ENCODE assay signal across 11 cellular contexts in genomic region chr19:13732337-13732736, GRCh38. TPM values are rescaled to one million over a fixed set of nuclear protein-coding genes. Genes with fewer than 3 reads are reported as not detected.
DNase-seq lines count a peak whose midpoint lies in the region; ATAC-seq, FAIRE-seq and TF ChIP-seq lines count a peak whose summit lies in the region.
"Had no signal": no experiment of that assay in that cellular context is flagged by ENCODE, and none has a peak within 500 bp of the region (broad histone marks: within the 10 kb centered on the region; RNA-seq: fewer than 3 reads in every experiment).

No MANE protein-coding gene starts in this region.

- H3K36me3 Mint-ChIP-seq in activated naive CD8-positive, alpha-beta T cell treated with anti-CD3 and anti-CD28 coated beads, Interleukin-2, amount 10 ng/mL, durations not matched to agents 7 days and 5 days, result no peaks in the 10 kb centered on the region

- H3K4me1 ChIP-seq in HepG2 (ENCODE audit: insufficient read depth, low read length) (peaks cover 33% of the 10 kb centered on the region), right lobe of liver (peaks cover 0 to 6% (median 3%) of the 10 kb centered on the region in 4 donors), liver (ENCODE audit: control insufficient read depth in 4 of 4, insufficient read depth in 4 of 4, low read length in 3 of 4) (peaks cover 3 to 14% (median 9%) of the 10 kb centered on the region in 4 donors), upper lobe of left lung (peaks cover 12 to 23% (median 19%) of the 10 kb centered on the region in 4 donors)

- POLR2A ChIA-PET in HepG2 (lab: Yijun Ruan, JAX) (interaction anchor here (1.3 to 3.0 kb wide), 4 partner anchors 16 to 404 kb away, joined by 5 to 43 read pairs (median 11); partner anchors contain the start of genes ASF1B, C19orf53 and ZSWIM4), GM10248 (lab: Yijun Ruan, JAX) (no interaction called here)
- POLR2A ChIA-PET in activated naive CD8-positive, alpha-beta T cell treated with anti-CD3 and anti-CD28 coated beads, Interleukin-2, amount 10 ng/mL, durations not matched to agents 7 days and 5 days (lab: Charles Lee), result interaction anchor here (0.6 to 2.1 kb wide), 5 partner anchors 16 to 957 kb away, joined by 3 to 21 read pairs (median 6); partner anchors contain the start of gene DNAJB1

- H3K9ac ChIP-seq in HepG2 (ENCODE audit: insufficient read depth, low read depth, low read length) (peak overlapping the region; percentile 97), liver (ENCODE audit: low read depth in 1 of 2, low read length in 2 of 2) (peak overlapping the region; percentile 40 to 97)

- no peaks in the 10 kb centered on the region for H3K27me3 ChIP-seq in HepG2 (ENCODE audit: control insufficient read depth in 1 of 2, insufficient read depth in 2 of 2, low read length in 2 of 2)
- no peaks in the 10 kb centered on the region for H3K27me3 ChIP-seq in right lobe of liver
- no peaks in the 10 kb centered on the region for H3K27me3 ChIP-seq in liver (ENCODE audit: control insufficient read depth in 4 of 4, insufficient read depth in 4 of 4, low read length in 3 of 4)
- H3K27me3 ChIP-seq in upper lobe of left lung, result no peaks in the 10 kb centered on the region

- no peak for FAIRE-seq in HepG2 (lab: Jason Lieb, UNC)

- ATAC-seq in HepG2 (no peak), right lobe of liver (no peak), upper lobe of left lung (ENCODE audit: low FRiP score in 2 of 2) (no peak), omental fat pad (ENCODE audit: low FRiP score) (no peak), HG03520 (IDR thresholded peaks at IDR 0.05; ENCODE audit: unreplicated experiment) (no peak)
- ATAC-seq in activated naive CD8-positive, alpha-beta T cell treated with anti-CD3 and anti-CD28 coated beads, Interleukin-2, amount 10 ng/mL, durations not matched to agents 7 days and 5 days (ENCODE audit: low read depth), result no peak

- peak overlapping the region; percentile 94 for H3K4me2 ChIP-seq in HepG2 (ENCODE audit: low read depth, low read length)

- TF ChIP-seq POLR2A in HepG2 (IDR thresholded peaks at IDR 0.05; ENCODE audit: insufficient read depth in 1 of 2, low read depth in 2 of 2, low read length in 2 of 2) (no peak), right lobe of liver (IDR thresholded peaks at IDR 0.05) (no peak), upper lobe of left lung (IDR thresholded peaks at IDR 0.05) (no peak)

- H3K27ac ChIP-seq in HepG2 (ENCODE audit: extremely low read length, insufficient read depth, low read length) (peak overlapping the region; percentile 78), right lobe of liver (no peak overlapping the region), liver (ENCODE audit: low read depth in 1 of 2, low read length in 2 of 2) (no peak overlapping the region), upper lobe of left lung (no peak overlapping the region)

- WGBS in HepG2 (ENCODE audit: low lambda C conversion rate), result 76% methylated on average over 8 of the region's 8 CpGs
- 89% methylated on average over 6 of the region's 8 CpGs for WGBS in right lobe of liver (ENCODE audit: insufficient coverage, low coverage, low lambda C conversion rate, missing lambda C conversion rate)
- whole genome bisulfite sequencing in liver, result 92% methylated on average over 8 of the region's 8 CpGs
- 86 to 97% methylated on average over 8 of the region's 8 CpGs for WGBS in upper lobe of left lung, 2 donors

- H3K36me3 ChIP-seq in HepG2 (replicated peaks in 1 of 2; ENCODE audit: control insufficient read depth in 1 of 2, insufficient read depth in 2 of 2, low read length in 2 of 2) (no peaks in the 10 kb centered on the region), right lobe of liver (no peaks in the 10 kb centered on the region), liver (ENCODE audit: control insufficient read depth in 4 of 4, insufficient read depth in 3 of 4, low read depth in 1 of 4, low read length in 3 of 4) (no peaks in the 10 kb centered on the region), upper lobe of left lung (peaks cover 0 to 4% (median 0%) of the 10 kb centered on the region in 4 donors)

- peak overlapping the region; percentile 86 for H3K4me3 Mint-ChIP-seq in activated naive CD8-positive, alpha-beta T cell treated with anti-CD3 and anti-CD28 coated beads, Interleukin-2, amount 10 ng/mL, durations not matched to agents 7 days and 5 days

- in situ Hi-C loops in HepG2 (cut with HindIII; ENCODE audit: extremely low pct_ligation_motif_present, low pct_unique_long_range_greater_than_20kb), result no loop called here

- DNase-seq in HepG2 (ENCODE audit: low spot score) (no peak), right lobe of liver (no peak), upper lobe of left lung (no peak), GM10248 (ENCODE audit: extremely low spot score) (no peak), omental fat pad (ENCODE audit: low spot score) (no peak)
- no peak for DNase-seq in activated naive CD8-positive, alpha-beta T cell treated with anti-CD3 and anti-CD28 coated beads, Interleukin-2, amount 10 ng/mL, durations not matched to agents 7 days and 5 days
- DNase-seq: activated CD8-positive, alpha-beta memory T cell treated with anti-CD3 and anti-CD28 coated beads, Interleukin-2, amount 50 U/mL, for 48 hours; DMS79; H7 had no signal

- intact Hi-C loops in HepG2 (cut with micrococcal nuclease; ENCODE audit: unreplicated experiment) (no loop called here), right lobe of liver (cut with DNase I) (no loop called here)

- peaks cover 9% of the 10 kb centered on the region for H3K4me1 Mint-ChIP-seq in activated naive CD8-positive, alpha-beta T cell treated with anti-CD3 and anti-CD28 coated beads, Interleukin-2, amount 10 ng/mL, durations not matched to agents 7 days and 5 days

- no peaks in the 10 kb centered on the region for H3K27me3 Mint-ChIP-seq in activated naive CD8-positive, alpha-beta T cell treated with anti-CD3 and anti-CD28 coated beads, Interleukin-2, amount 10 ng/mL, durations not matched to agents 7 days and 5 days

- TF ChIP-seq CTCF in HepG2 (CRISPR knock-in tag; IDR thresholded peaks at IDR 0.05) (no peak), right lobe of liver (IDR thresholded peaks at IDR 0.05) (no peak), liver (IDR thresholded peaks at IDR 0.05; ENCODE audit: low read depth, low read length, missing input control) (no peak), upper lobe of left lung (IDR thresholded peaks at IDR 0.05) (no peak), GM10248 (IDR thresholded peaks at IDR 0.05; ENCODE audit: control extremely low read depth, extremely low read depth, low read depth, missing control alignments) (no peak), omental fat pad (IDR thresholded peaks at IDR 0.05) (no peak)

- no TSS peak for BruUV-seq in HepG2 (replicated peaks; lab: Mats Ljungman, UMichigan)

- H3K79me2 ChIP-seq in HepG2 (ENCODE audit: insufficient read depth, low read length), result peaks cover 6% of the 10 kb centered on the region

- H2AFZ ChIP-seq in HepG2 (ENCODE audit: low read length), result no peak overlapping the region

- H4K20me1 ChIP-seq in HepG2 (ENCODE audit: insufficient read depth, low read length), result no peaks in the 10 kb centered on the region

- no peaks in the 10 kb centered on the region for H3K9me3 Mint-ChIP-seq in activated naive CD8-positive, alpha-beta T cell treated with anti-CD3 and anti-CD28 coated beads, Interleukin-2, amount 10 ng/mL, durations not matched to agents 7 days and 5 days

- H3K27ac Mint-ChIP-seq in activated naive CD8-positive, alpha-beta T cell treated with anti-CD3 and anti-CD28 coated beads, Interleukin-2, amount 10 ng/mL, durations not matched to agents 7 days and 5 days, result peak overlapping the region; percentile 50

- peak overlapping the region; percentile 70 to 83 (median 79) for H3K4me3 ChIP-seq in HepG2 (replicated peaks in 1 of 3; ENCODE audit: insufficient read depth in 1 of 3, low read depth in 2 of 3, low read length in 3 of 3)
- peak overlapping the region in 1 of 3 donors; percentile 57 for H3K4me3 ChIP-seq in right lobe of liver
- peak overlapping the region in 1 of 3 donors; percentile 70 for H3K4me3 ChIP-seq in liver (ENCODE audit: low read depth in 1 of 3, low read length in 3 of 3)
- H3K4me3 ChIP-seq in upper lobe of left lung, result peak overlapping the region in 3 of 4 donors; percentile 47 to 63 (median 54)

- CTCF ChIA-PET in HepG2 (lab: Yijun Ruan, JAX; ENCODE audit: low intra/inter-chr PET ratio, low total read pairs), result no interaction called here
- CTCF ChIA-PET in GM10248 (lab: Yijun Ruan, JAX), result interaction anchor here (0.8 to 3.6 kb wide), 5 partner anchors 11 to 537 kb away, joined by 3 to 15 read pairs (median 3); a partner anchor contains a TSS

- TF ChIP-seq EP300 in HepG2 (IDR thresholded peaks at IDR 0.05; ENCODE audit: low read depth in 2 of 2, low read length in 2 of 2) (no peak), HepG2 (CRISPR knock-in tag; IDR thresholded peaks at IDR 0.05; ENCODE audit: borderline replicate concordance) (no peak), upper lobe of left lung (IDR thresholded peaks at IDR 0.05) (no peak)

- H3K9me3 ChIP-seq in HepG2 (ENCODE audit: low read length) (no peaks in the 10 kb centered on the region), right lobe of liver (no peaks in the 10 kb centered on the region), liver (ENCODE audit: control insufficient read depth in 4 of 4, low read length in 3 of 4) (no peaks in the 10 kb centered on the region), upper lobe of left lung (no peaks in the 10 kb centered on the region)

- TF ChIP-seq RAD21 in HepG2 (CRISPR knock-in tag; IDR thresholded peaks at IDR 0.05) (no peak), liver (IDR thresholded peaks at IDR 0.05) (no peak)

RNA-seq across cellular contexts. Expression of gene MRI1, which starts 32.0 kb away (rescaled TPM):
- 15.3 and 20.1 TPM in 2 replicates for total RNA-seq in HepG2 (2016; rRNA removed; fragmentation: Illumina TruSeq; extraction: Trizol)
- total RNA-seq in HepG2 (2016; cell fraction: cytosol; rRNA removed; fragmentation: Illumina TruSeq; extraction: Trizol; ENCODE audit: low read depth), result 2.2 and 3.3 TPM in 2 replicates
- total RNA-seq in HepG2 (2016; cell fraction: insoluble cytoplasmic fraction; rRNA removed; fragmentation: Illumina TruSeq; extraction: Trizol), result 15.0 and 19.2 TPM in 2 replicates
- 5.4 and 5.5 TPM in 2 replicates for total RNA-seq in HepG2 (2016; cell fraction: membrane; rRNA removed; fragmentation: Illumina TruSeq; extraction: Trizol)
- 16.8 and 19.8 TPM in 2 replicates for total RNA-seq in HepG2 (2016; cell fraction: nucleus; rRNA removed; fragmentation: Illumina TruSeq; extraction: Trizol)
- 20.6 and 27.7 TPM in 2 replicates for polyA plus RNA-seq in HepG2 (2011; rRNA removed)
- polyA plus RNA-seq in HepG2 (2011; cell fraction: cytosol; rRNA removed), result 11.3 and 15.1 TPM in 2 replicates
- polyA plus RNA-seq in HepG2 (2011; cell fraction: nucleus; rRNA removed), result 130 and 140 TPM in 2 replicates
- polyA plus RNA-seq in HepG2 (2012), result 9.3 and 11.3 TPM in 2 replicates
- polyA plus RNA-seq in HepG2 (2016; cell fraction: cytosol; fragmentation: Illumina TruSeq; extraction: Trizol; ENCODE audit: low read depth), result 2.0 and 2.1 TPM in 2 replicates
- 14.4 and 15.2 TPM in 2 replicates for polyA plus RNA-seq in HepG2 (2016; cell fraction: insoluble cytoplasmic fraction; fragmentation: Illumina TruSeq; extraction: Trizol; ENCODE audit: low read depth)
- 3.7 TPM in 2 replicates for polyA plus RNA-seq in HepG2 (2016; cell fraction: membrane; fragmentation: Illumina TruSeq; extraction: Trizol; ENCODE audit: low read depth)
- 38.8 and 42.1 TPM in 2 replicates for polyA plus RNA-seq in HepG2 (2016; cell fraction: nucleus; fragmentation: Illumina TruSeq; extraction: Trizol; ENCODE audit: insufficient read depth, low read depth)
- 31.0 and 50.1 TPM in 2 replicates for polyA minus RNA-seq in HepG2 (2011; rRNA and poly(A)+ RNA removed; ENCODE audit: low replicate concordance)
- 12.0 and 12.5 TPM in 2 replicates for polyA minus RNA-seq in HepG2 (2011; cell fraction: cytosol; rRNA and poly(A)+ RNA removed)
- 12.9 and 13.9 TPM in 2 replicates for polyA minus RNA-seq in HepG2 (2011; cell fraction: nucleus; rRNA and poly(A)+ RNA removed)
- total RNA-seq in right lobe of liver, result 10 to 100 TPM; 14.5 to 30.5 (median 24.1) TPM
- 10 to 100 TPM; 63.5 to 65.3 TPM for total RNA-seq in activated naive CD8-positive, alpha-beta T cell treated with anti-CD3 and anti-CD28 coated beads, Interleukin-2, amount 10 ng/mL, durations not matched to agents 7 days and 5 days
- 10 to 100 TPM; 17.1 to 50.0 TPM for total RNA-seq in liver
- 10 to 100 TPM; 16.3 to 18.2 TPM for polyA plus RNA-seq in liver
- 100 to 1,000 TPM in 2 of 6 donors, 10 to 100 TPM in 4; 29.4 to 155 (median 42.3) TPM for total RNA-seq in upper lobe of left lung
- total RNA-seq in omental fat pad, result 10 to 100 TPM; 34.1 to 82.1 (median 38.5) TPM

RNA-seq across cellular contexts. Expression of gene C19orf53, which starts 41.9 kb away (rescaled TPM):
- total RNA-seq in HepG2 (2016; rRNA removed; fragmentation: Illumina TruSeq; extraction: Trizol), result 127 and 129 TPM in 2 replicates
- 100 and 107 TPM in 2 replicates for total RNA-seq in HepG2 (2016; cell fraction: cytosol; rRNA removed; fragmentation: Illumina TruSeq; extraction: Trizol; ENCODE audit: low read depth)
- 120 and 139 TPM in 2 replicates for total RNA-seq in HepG2 (2016; cell fraction: insoluble cytoplasmic fraction; rRNA removed; fragmentation: Illumina TruSeq; extraction: Trizol)
- total RNA-seq in HepG2 (2016; cell fraction: membrane; rRNA removed; fragmentation: Illumina TruSeq; extraction: Trizol), result 129 and 137 TPM in 2 replicates
- 38.1 and 46.3 TPM in 2 replicates for total RNA-seq in HepG2 (2016; cell fraction: nucleus; rRNA removed; fragmentation: Illumina TruSeq; extraction: Trizol)
- polyA plus RNA-seq in HepG2 (2011; rRNA removed), result 130 and 154 TPM in 2 replicates
- polyA plus RNA-seq in HepG2 (2011; cell fraction: cytosol; rRNA removed), result 136 and 140 TPM in 2 replicates
- 41.3 and 46.6 TPM in 2 replicates for polyA plus RNA-seq in HepG2 (2011; cell fraction: nucleus; rRNA removed)
- 81.4 and 137 TPM in 2 replicates for polyA plus RNA-seq in HepG2 (2012)
- polyA plus RNA-seq in HepG2 (2016; cell fraction: cytosol; fragmentation: Illumina TruSeq; extraction: Trizol; ENCODE audit: low read depth), result 129 and 144 TPM in 2 replicates
- polyA plus RNA-seq in HepG2 (2016; cell fraction: insoluble cytoplasmic fraction; fragmentation: Illumina TruSeq; extraction: Trizol; ENCODE audit: low read depth), result 157 and 159 TPM in 2 replicates
- 161 and 164 TPM in 2 replicates for polyA plus RNA-seq in HepG2 (2016; cell fraction: membrane; fragmentation: Illumina TruSeq; extraction: Trizol; ENCODE audit: low read depth)
- polyA plus RNA-seq in HepG2 (2016; cell fraction: nucleus; fragmentation: Illumina TruSeq; extraction: Trizol; ENCODE audit: insufficient read depth, low read depth), result 79.1 and 91.5 TPM in 2 replicates
- polyA minus RNA-seq in HepG2 (2011; rRNA and poly(A)+ RNA removed; ENCODE audit: low replicate concordance), result 66.1 and 174 TPM in 2 replicates
- polyA minus RNA-seq in HepG2 (2011; cell fraction: cytosol; rRNA and poly(A)+ RNA removed), result 29.3 and 33.8 TPM in 2 replicates
- 14.4 and 17.7 TPM in 2 replicates for polyA minus RNA-seq in HepG2 (2011; cell fraction: nucleus; rRNA and poly(A)+ RNA removed)
- total RNA-seq in right lobe of liver, result 100 to 1,000 TPM in 2 of 6 experiments, 10 to 100 TPM in 4; 30.6 to 227 (median 32.8) TPM
- total RNA-seq in activated naive CD8-positive, alpha-beta T cell treated with anti-CD3 and anti-CD28 coated beads, Interleukin-2, amount 10 ng/mL, durations not matched to agents 7 days and 5 days, result 10 to 100 TPM; 85.2 to 88.1 TPM
- total RNA-seq in liver, result 10 to 100 TPM; 18.5 to 35.8 TPM
- polyA plus RNA-seq in liver, result 10 to 100 TPM; 83.2 to 88.5 TPM
- total RNA-seq in upper lobe of left lung, result 100 to 1,000 TPM in 3 of 6 donors, 10 to 100 TPM in 2, 1 to 10 TPM in 1; 9.4 to 158 (median 96.5) TPM
- 100 to 1,000 TPM; 135 to 206 (median 170) TPM for total RNA-seq in omental fat pad
